Comparison of ENCODE assay signal across 10 cellular contexts in genomic region chr19:35936738-35937268, GRCh38. TPM values are rescaled to one million over a fixed set of nuclear protein-coding genes. Genes with fewer than 3 reads are reported as not detected.
DNase-seq lines count a peak whose midpoint lies in the region; ATAC-seq, FAIRE-seq and TF ChIP-seq lines count a peak whose summit lies in the region.
"Had no signal": no experiment of that assay in that cellular context is flagged by ENCODE, and none has a peak within 500 bp of the region (broad histone marks: within the 10 kb centered on the region; RNA-seq: fewer than 3 reads in every experiment).

No MANE protein-coding gene starts in this region.

- H3K27ac ChIP-seq in 22Rv1 (peak overlapping the region; percentile 55), HL-60 (replicated peaks) (no peak overlapping the region)

- intact Hi-C loops in mucosa of descending colon (cut with DNase I, micrococcal nuclease) = loop anchor here in 1 of 2 donors (10.0 kb wide), 2 partner anchors 52 to 242 kb away; no protein-coding TSS in a partner anchor

- FAIRE-seq in bronchial epithelial cell (lab: Jason Lieb, UNC) = no peak
- FAIRE-seq: islet of Langerhans had no signal

- no peaks in the 10 kb centered on the region for H3K9me3 ChIP-seq in mucosa of descending colon

- ATAC-seq in mucosa of descending colon = no peak
- ATAC-seq in HG02840 (IDR thresholded peaks at IDR 0.05; ENCODE audit: low FRiP score, unreplicated experiment) = no peak
- no peak for ATAC-seq in GM21737 (IDR thresholded peaks at IDR 0.05; ENCODE audit: unreplicated experiment)
- ATAC-seq in GM19455 (IDR thresholded peaks at IDR 0.05; ENCODE audit: unreplicated experiment) = no peak

- peaks cover 19% of the 10 kb centered on the region for H3K27me3 ChIP-seq in HL-60 (ENCODE audit: insufficient read depth, poor library complexity, severe bottlenecking)
- no peaks in the 10 kb centered on the region for H3K27me3 ChIP-seq in bronchial epithelial cell (ENCODE audit: control insufficient read depth, insufficient read depth, low read length)

- TF ChIP-seq CTCF in 22Rv1 (IDR thresholded peaks at IDR 0.05) = no peak
- no peak for TF ChIP-seq CTCF in HL-60 (IDR thresholded peaks at IDR 0.05; ENCODE audit: insufficient read depth, low read length)
- no peak for TF ChIP-seq CTCF in bronchial epithelial cell (IDR thresholded peaks at IDR 0.05; ENCODE audit: insufficient read depth, low read length, severe bottlenecking)
- TF ChIP-seq CTCF in mucosa of descending colon (IDR thresholded peaks at IDR 0.05) = no peak

- peaks cover 27% of the 10 kb centered on the region for H3K4me1 ChIP-seq in mucosa of descending colon (ENCODE audit: low read depth)

- peak overlapping the region; percentile 27 for H3K4me3 ChIP-seq in HL-60 (replicated peaks; ENCODE audit: insufficient read depth, low read length)
- H3K4me3 ChIP-seq in bronchial epithelial cell (ENCODE audit: low read depth, low read length) = peak overlapping the region; percentile 51
- H3K4me3 ChIP-seq in mucosa of descending colon = peak overlapping the region; percentile 40

- DNase-seq in HL-60 (ENCODE audit: low read depth in 1 of 2, low spot score in 1 of 2) (no peak), bronchial epithelial cell (ENCODE audit: low read depth) (no peak), mucosa of descending colon (no peak), nucleus accumbens (lab: John Stamatoyannopoulos, UW) (no peak)
- DNase-seq: NK-92 treated with Interleukin-12 subunit alpha and Interleukin-12 subunit beta, amount 100 ng/mL, for 24 hours had no signal

- no peaks in the 10 kb centered on the region for H3K36me3 ChIP-seq in bronchial epithelial cell (ENCODE audit: control insufficient read depth, insufficient read depth, low read length)
- H3K36me3 ChIP-seq in mucosa of descending colon (ENCODE audit: low read depth) = no peaks in the 10 kb centered on the region

RNA-seq across cellular contexts. Expression of gene LRFN3, which starts 0.6 kb away (rescaled TPM):
- total RNA-seq in bronchial epithelial cell (0.79 and 1.3 TPM in 2 replicates), mucosa of descending colon (10 to 100 TPM; 10.5 to 14.0 (median 10.5) TPM)

RNA-seq across cellular contexts. Expression of gene TYROBP, which starts 28.7 kb away (rescaled TPM):
- total RNA-seq in bronchial epithelial cell (not detected in 2 replicates), mucosa of descending colon (10 to 100 TPM; 15.7 to 50.2 (median 45.0) TPM)

RNA-seq across cellular contexts. Expression of gene HCST, which starts 34.5 kb away (rescaled TPM):
- total RNA-seq in bronchial epithelial cell (1.3 TPM in 1 of 2 replicates, not detected in the other), mucosa of descending colon (1 to 10 TPM; 4.6 to 8.2 (median 7.9) TPM)

RNA-seq across cellular contexts. Expression of gene NFKBID, which starts 36.5 kb away (rescaled TPM):
- total RNA-seq in bronchial epithelial cell (1.6 and 1.7 TPM in 2 replicates), mucosa of descending colon (10 to 100 TPM in 2 of 3 donors, 1 to 10 TPM in 1; 8.7 to 16.6 (median 12.3) TPM)

RNA-seq across cellular contexts. Expression of gene SDHAF1, which starts 58.2 kb away (rescaled TPM):
- total RNA-seq in bronchial epithelial cell = 17.5 and 25.3 TPM in 2 replicates
- total RNA-seq in mucosa of descending colon = 10 to 100 TPM; 18.1 to 22.0 (median 19.1) TPM

Comparison
In these comparisons a context has a peak if more than half of its experiments do, and no peak if none do; other contexts are left out.
1. RNA of gene TYROBP, which starts 28.7 kb away (total RNA-seq): 15.7 to 50.2 TPM in mucosa of descending colon; not detected in bronchial epithelial cell; every median in the first group is over 10 times any median in the second.
2. Peak in every context shown above with its lines, with median percentiles within 50 percentile points of each other: H3K4me3 ChIP-seq.